In the genomic region with DNA sequence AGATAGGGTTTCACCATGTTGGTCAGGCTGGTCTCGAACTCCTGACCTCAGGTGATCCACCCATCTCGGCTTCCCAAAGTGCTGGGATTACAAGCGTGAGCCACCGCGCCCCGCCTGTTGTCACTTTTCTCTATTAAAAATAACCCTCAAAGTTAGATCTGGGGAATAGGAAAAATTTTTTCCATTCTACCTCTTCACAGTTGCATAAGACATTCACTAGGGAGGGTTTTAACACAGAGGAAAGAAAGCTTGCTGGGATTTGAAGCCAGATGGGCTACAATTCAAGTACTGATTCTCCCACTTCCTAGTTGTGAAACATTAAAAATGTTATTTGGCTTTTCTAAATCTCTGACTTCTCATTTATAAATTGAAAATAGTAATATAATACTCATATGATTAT, we compare ENCODE assay signal across 32 cellular contexts. TPM values are rescaled to one million over a fixed set of nuclear protein-coding genes. Genes with fewer than 3 reads are reported as not detected.
A peak's percentile ranks its signal among the peaks of the same experiment; 100 is the strongest.
DNase-seq lines count a peak whose midpoint lies in the region; ATAC-seq, FAIRE-seq and TF ChIP-seq lines count a peak whose summit lies in the region.
"Had no signal": no experiment of that assay in that cellular context is flagged by ENCODE, and none has a peak within 500 bp of the region (broad histone marks: within the 10 kb centered on the region; RNA-seq: fewer than 3 reads in every experiment).

No MANE protein-coding gene starts in this region.

- H3K9me3 Mint-ChIP-seq in astrocyte (ENCODE audit: unreplicated experiment) = peaks cover 2% of the 10 kb centered on the region
- H3K9me3 Mint-ChIP-seq: activated naive CD8-positive, alpha-beta T cell treated with anti-CD3 and anti-CD28 coated beads, Interleukin-2, amount 10 ng/mL, durations not matched to agents 7 days and 5 days; dendritic cell treated with granulocyte-macrophage colony-stimulating factor and Interleukin-4, amounts not matched to agents 40 ng/mL and 50 ng/mL, for 4 days had no signal

- H3K36me3 ChIP-seq in astrocyte (ENCODE audit: insufficient read depth, low read length) (no peaks in the 10 kb centered on the region), gastroesophageal sphincter (no peaks in the 10 kb centered on the region), vagina (no peaks in the 10 kb centered on the region)

- no peaks in the 10 kb centered on the region for H4K20me1 ChIP-seq in astrocyte (ENCODE audit: insufficient read depth, low read length)

- H3K27me3 Mint-ChIP-seq in astrocyte (ENCODE audit: low read depth, unreplicated experiment) (no peaks in the 10 kb centered on the region), T-helper 17 cell (no peaks in the 10 kb centered on the region)
- H3K27me3 Mint-ChIP-seq: activated naive CD8-positive, alpha-beta T cell treated with anti-CD3 and anti-CD28 coated beads, Interleukin-2, amount 10 ng/mL, durations not matched to agents 7 days and 5 days; activated T-cell treated with anti-CD3 and anti-CD28 coated beads, Interleukin-2, amount 50 U/mL, for 24 hours; central memory CD8-positive, alpha-beta T cell; dendritic cell treated with granulocyte-macrophage colony-stimulating factor and Interleukin-4, amounts not matched to agents 40 ng/mL and 50 ng/mL, for 4 days; stimulated activated naive CD8-positive, alpha-beta T cell treated with anti-CD3 and anti-CD28 coated beads, Interleukin-15, Interleukin-2, amounts not matched to agents 100 ng/mL and 50 ng/mL, for 24 hours had no signal

- H3K4me1 Mint-ChIP-seq in astrocyte (ENCODE audit: low read depth, unreplicated experiment) = peaks cover 16% of the 10 kb centered on the region
- no peaks in the 10 kb centered on the region for H3K4me1 Mint-ChIP-seq in T-helper 17 cell
- H3K4me1 Mint-ChIP-seq: activated naive CD8-positive, alpha-beta T cell treated with anti-CD3 and anti-CD28 coated beads, Interleukin-2, amount 10 ng/mL, durations not matched to agents 7 days and 5 days; central memory CD8-positive, alpha-beta T cell had no signal

- H3K27ac ChIP-seq in astrocyte (ENCODE audit: low read depth, low read length) = no peak overlapping the region
- peak overlapping the region in 3 of 4 donors; percentile 37 to 55 (median 44) for H3K27ac ChIP-seq in gastroesophageal sphincter
- peak overlapping the region; percentile 26 for H3K27ac ChIP-seq in vagina
- H3K27ac ChIP-seq: parathyroid adenoma, PC-9 had no signal

- WGBS in gastroesophageal sphincter (ENCODE audit: low coverage in 1 of 2), 2 donors = 50 to 87% methylated on average over 6 of the region's 6 CpGs

- DNase-seq in astrocyte (ENCODE audit: low read depth) = no peak
- DNase-seq in omental fat pad (ENCODE audit: low spot score) = no peak
- DNase-seq in vagina (ENCODE audit: extremely low spot score in 2 of 2) = no peak
- DNase-seq in T-helper 17 cell = no peak
- DNase-seq: activated CD4-positive, alpha-beta T cell treated with anti-CD3 and anti-CD28 coated beads, Interleukin-2, amount 50 U/mL, for 1 hour; activated gamma-delta T cell treated with Interleukin-2 at 50 U/mL for 16 hours; activated naive CD8-positive, alpha-beta T cell treated with anti-CD3 and anti-CD28 coated beads, Interleukin-2, amount 10 ng/mL, durations not matched to agents 7 days and 5 days; activated T-cell treated with anti-CD3 and anti-CD28 coated beads, Interleukin-2, amount 50 U/mL, for 24 hours; C1 segment of cervical spinal cord; Caco-2; DMS53; endodermal cell; Kasumi-1; mesenchymal stem cell; MV-4-11; NCI-H1436; NCI-H2081 treated with DMSO at 0.1 percent for 48 hours; NCI-H2227 treated with DMSO at 0.1 percent for 48 hours; NCI-H526; PC-9; stimulated activated CD8-positive, alpha-beta memory T cell treated with anti-CD3 and anti-CD28 coated beads, Interleukin-4, amount 100 ng/mL, for 48 hours had no signal

- TF ChIP-seq EP300 in gastroesophageal sphincter (IDR thresholded peaks at IDR 0.05) = no peak

- H3K27me3 ChIP-seq in astrocyte (ENCODE audit: insufficient read depth, low read length) (no peaks in the 10 kb centered on the region), gastroesophageal sphincter (no peaks in the 10 kb centered on the region), vagina (no peaks in the 10 kb centered on the region)

- H3K36me3 Mint-ChIP-seq in astrocyte (ENCODE audit: low read depth, unreplicated experiment) (peaks cover 2% of the 10 kb centered on the region), T-helper 17 cell (ENCODE audit: low read depth) (no peaks in the 10 kb centered on the region)
- H3K36me3 Mint-ChIP-seq: activated naive CD8-positive, alpha-beta T cell treated with anti-CD3 and anti-CD28 coated beads, Interleukin-2, amount 10 ng/mL, durations not matched to agents 7 days and 5 days had no signal

- H3K9ac ChIP-seq in astrocyte (ENCODE audit: low read length) = no peak overlapping the region
- H3K9ac ChIP-seq: parathyroid adenoma had no signal

- FAIRE-seq in astrocyte (lab: Jason Lieb, UNC) = no peak
- FAIRE-seq: GM12892 had no signal

- H3K4me2 ChIP-seq in astrocyte (ENCODE audit: low read length) = no peak overlapping the region
- H3K4me2 ChIP-seq: PC-9 had no signal

- TF ChIP-seq CTCF in astrocyte (IDR thresholded peaks at IDR 0.05; ENCODE audit: insufficient read depth, low read depth, low read length) (no peak), gastroesophageal sphincter (IDR thresholded peaks at IDR 0.05) (no peak), omental fat pad (IDR thresholded peaks at IDR 0.05) (no peak), vagina (IDR thresholded peaks at IDR 0.05) (no peak)

- H2AFZ ChIP-seq in astrocyte (ENCODE audit: low read depth, low read length) = no peak overlapping the region
- H2AFZ ChIP-seq: parathyroid adenoma, PC-9 had no signal

- no peaks in the 10 kb centered on the region for H3K4me1 ChIP-seq in astrocyte (ENCODE audit: insufficient read depth, low read length)
- no peaks in the 10 kb centered on the region for H3K4me1 ChIP-seq in gastroesophageal sphincter
- no peaks in the 10 kb centered on the region for H3K4me1 ChIP-seq in vagina
- H3K4me1 ChIP-seq: Caco-2, parathyroid adenoma had no signal

- H3K4me3 ChIP-seq in astrocyte (ENCODE audit: insufficient read depth, low read depth, low read length) (no peak overlapping the region), gastroesophageal sphincter (no peak overlapping the region), vagina (no peak overlapping the region)
- H3K4me3 ChIP-seq: PC-9 had no signal

- ATAC-seq in gastroesophageal sphincter (peak; percentile 83), omental fat pad (ENCODE audit: low FRiP score) (peak; percentile 93), T-helper 17 cell (no peak), HG03521 (IDR thresholded peaks at IDR 0.05; ENCODE audit: unreplicated experiment) (no peak), GM18505 (IDR thresholded peaks at IDR 0.05; ENCODE audit: unreplicated experiment) (no peak)
- ATAC-seq: HCT116, left lobe of liver had no signal

- intact Hi-C loops in vagina (cut with DNase I) = no loop called here

- no peaks in the 10 kb centered on the region for H3K9me3 ChIP-seq in astrocyte (ENCODE audit: insufficient read depth, low read depth, low read length)
- no peaks in the 10 kb centered on the region for H3K9me3 ChIP-seq in gastroesophageal sphincter
- H3K9me3 ChIP-seq in vagina = no peaks in the 10 kb centered on the region
- H3K9me3 ChIP-seq in T-helper 17 cell (ENCODE audit: control insufficient read depth, low read length, poor library complexity, severe bottlenecking) = no peaks in the 10 kb centered on the region
- H3K9me3 ChIP-seq: Caco-2 had no signal

- H3K27ac Mint-ChIP-seq in astrocyte (ENCODE audit: unreplicated experiment) (peak overlapping the region; percentile 48), T-helper 17 cell (no peak overlapping the region)
- H3K27ac Mint-ChIP-seq: activated naive CD8-positive, alpha-beta T cell treated with anti-CD3 and anti-CD28 coated beads, Interleukin-2, amount 10 ng/mL, durations not matched to agents 7 days and 5 days; activated T-cell treated with anti-CD3 and anti-CD28 coated beads, Interleukin-2, amount 50 U/mL, for 24 hours; dendritic cell treated with granulocyte-macrophage colony-stimulating factor and Interleukin-4, amounts not matched to agents 40 ng/mL and 50 ng/mL, for 4 days; stimulated activated naive CD8-positive, alpha-beta T cell treated with anti-CD3 and anti-CD28 coated beads, Interleukin-15, Interleukin-2, amounts not matched to agents 100 ng/mL and 50 ng/mL, for 24 hours had no signal

- H3K4me3 Mint-ChIP-seq in astrocyte (ENCODE audit: unreplicated experiment) = no peak overlapping the region
- H3K4me3 Mint-ChIP-seq in T-helper 17 cell = no peak overlapping the region
- H3K4me3 Mint-ChIP-seq: activated naive CD8-positive, alpha-beta T cell treated with anti-CD3 and anti-CD28 coated beads, Interleukin-2, amount 10 ng/mL, durations not matched to agents 7 days and 5 days; activated T-cell treated with anti-CD3 and anti-CD28 coated beads, Interleukin-2, amount 50 U/mL, for 24 hours; central memory CD8-positive, alpha-beta T cell; dendritic cell treated with granulocyte-macrophage colony-stimulating factor and Interleukin-4, amounts not matched to agents 40 ng/mL and 50 ng/mL, for 4 days; endodermal cell; stimulated activated naive CD8-positive, alpha-beta T cell treated with anti-CD3 and anti-CD28 coated beads, Interleukin-15, Interleukin-2, amounts not matched to agents 100 ng/mL and 50 ng/mL, for 24 hours had no signal

- no peaks in the 10 kb centered on the region for H3K79me2 ChIP-seq in astrocyte (ENCODE audit: insufficient read depth, low read length)
- H3K79me2 ChIP-seq: parathyroid adenoma had no signal

- TF ChIP-seq POLR2A in gastroesophageal sphincter (IDR thresholded peaks at IDR 0.05) (no peak), vagina (IDR thresholded peaks at IDR 0.05) (no peak), GM18505 (IDR thresholded peaks at IDR 0.05; ENCODE audit: borderline replicate concordance, extremely low read depth, insufficient read depth, insufficient read length) (no peak)

RNA-seq across cellular contexts. Expression of gene SLC15A5, which starts 23.2 kb away (rescaled TPM):
- not detected in 2 replicates for total RNA-seq in astrocyte
- total RNA-seq in gastroesophageal sphincter = not detected
- under 1 TPM in 1 of 4 donors, not detected in 3; 0.50 TPM for total RNA-seq in omental fat pad
- total RNA-seq in vagina = not detected
- total RNA-seq in T-helper 17 cell = not detected
- total RNA-seq: activated naive CD8-positive, alpha-beta T cell treated with anti-CD3 and anti-CD28 coated beads, Interleukin-2, amount 10 ng/mL, durations not matched to agents 7 days and 5 days; Caco-2; endodermal cell; glomerular endothelial cell; left lobe of liver; PC-9 had no signal

RNA-seq across cellular contexts. Expression of gene MGST1, which starts 46.7 kb away (rescaled TPM):
- total RNA-seq in astrocyte = 73.5 and 104 TPM in 2 replicates
- total RNA-seq in gastroesophageal sphincter = 10 to 100 TPM; 11.8 to 59.1 (median 45.1) TPM
- total RNA-seq in omental fat pad = 1,000 to 10,000 TPM in 1 of 4 donors, 100 to 1,000 TPM in 3; 384 to 1,725 (median 624) TPM
- 292 TPM for total RNA-seq in vagina
- total RNA-seq in T-helper 17 cell = 1 to 10 TPM in 1 of 2 donors, not detected in 1; 1.0 TPM

Comparison
In these comparisons a context has a peak if more than half of its experiments do, and no peak if none do; other contexts are left out.
1. ATAC-seq: peak in gastroesophageal sphincter (single experiment) and omental fat pad (single experiment); none in T-helper 17 cell (single experiment), HG03521 (single experiment) and GM18505 (single experiment).
2. RNA of gene MGST1, which starts 46.7 kb away (total RNA-seq): 384 to 1,725 TPM in omental fat pad, 292 TPM in vagina (single experiment), 73.5 to 104 TPM in astrocyte and 11.8 to 59.1 TPM in gastroesophageal sphincter; 1.0 TPM in T-helper 17 cell; every median in the first group is over 4 times any median in the second.